In genomic region chr2:35989523-35989922, GRCh38 we compare ENCODE assay signal across 17 cellular contexts.
A peak's percentile ranks its signal among the peaks of the same experiment; 100 is the strongest.
DNase-seq lines count a peak whose midpoint lies in the region; ATAC-seq and TF ChIP-seq lines count a peak whose summit lies in the region.
"Had no signal": no experiment of that assay in that cellular context is flagged by ENCODE, and none has a peak within 500 bp of the region (broad histone marks: within the 10 kb centered on the region; RNA-seq: fewer than 3 reads in every experiment).

No MANE protein-coding gene starts in this region.

- no peak for ATAC-seq in HG02884 (IDR thresholded peaks at IDR 0.05; ENCODE audit: unreplicated experiment)

- no peak overlapping the region for H3K4me3 ChIP-seq in epithelial cell of esophagus (ENCODE audit: low read length)
- H3K4me3 ChIP-seq: BLaER1 treated with 17β-estradiol and CSF1 and Interleukin-3, amounts not matched to agents 10 nM and 100 nM; SJSA1; thyroid gland had no signal

- peak; percentile 5 for DNase-seq in HT-29 (ENCODE audit: low spot score)
- DNase-seq in NCI-H226 = peak; percentile 73
- DNase-seq in epithelial cell of esophagus (ENCODE audit: low read depth) = peak; percentile 6
- peak; percentile 24 for DNase-seq in putamen (ENCODE audit: low spot score)
- no peak for DNase-seq in mesenteric fat pad (ENCODE audit: low spot score)
- no peak for DNase-seq in HUDEP-2 (lab: John Stamatoyannopoulos, UW; ENCODE audit: unreplicated experiment in 76 of 76)
- DNase-seq: activated T-cell treated with anti-CD3 and anti-CD28 coated beads, Interleukin-2, amount 50 U/mL, for 1 hour; DMS79 treated with DMSO at 0.1 percent for 48 hours; foreskin fibroblast; immature natural killer cell; NCI-H1092 treated with DMSO at 0.1 percent for 48 hours; NCI-H446; T1000; thyroid gland had no signal

- TF ChIP-seq CTCF in epithelial cell of esophagus (IDR thresholded peaks at IDR 0.05; ENCODE audit: insufficient read depth, low read depth, low read length, missing control alignments) = no peak

Comparison
In these comparisons a context has a peak if more than half of its experiments do, and no peak if none do; other contexts are left out.
1. DNase-seq: peak in HT-29 (single experiment), NCI-H226 (single experiment), epithelial cell of esophagus (single experiment) and putamen (single experiment); none in mesenteric fat pad (single experiment) and HUDEP-2 (0 of 76).